8 cellular contexts compared by ENCODE assay signal in the genomic region with DNA sequence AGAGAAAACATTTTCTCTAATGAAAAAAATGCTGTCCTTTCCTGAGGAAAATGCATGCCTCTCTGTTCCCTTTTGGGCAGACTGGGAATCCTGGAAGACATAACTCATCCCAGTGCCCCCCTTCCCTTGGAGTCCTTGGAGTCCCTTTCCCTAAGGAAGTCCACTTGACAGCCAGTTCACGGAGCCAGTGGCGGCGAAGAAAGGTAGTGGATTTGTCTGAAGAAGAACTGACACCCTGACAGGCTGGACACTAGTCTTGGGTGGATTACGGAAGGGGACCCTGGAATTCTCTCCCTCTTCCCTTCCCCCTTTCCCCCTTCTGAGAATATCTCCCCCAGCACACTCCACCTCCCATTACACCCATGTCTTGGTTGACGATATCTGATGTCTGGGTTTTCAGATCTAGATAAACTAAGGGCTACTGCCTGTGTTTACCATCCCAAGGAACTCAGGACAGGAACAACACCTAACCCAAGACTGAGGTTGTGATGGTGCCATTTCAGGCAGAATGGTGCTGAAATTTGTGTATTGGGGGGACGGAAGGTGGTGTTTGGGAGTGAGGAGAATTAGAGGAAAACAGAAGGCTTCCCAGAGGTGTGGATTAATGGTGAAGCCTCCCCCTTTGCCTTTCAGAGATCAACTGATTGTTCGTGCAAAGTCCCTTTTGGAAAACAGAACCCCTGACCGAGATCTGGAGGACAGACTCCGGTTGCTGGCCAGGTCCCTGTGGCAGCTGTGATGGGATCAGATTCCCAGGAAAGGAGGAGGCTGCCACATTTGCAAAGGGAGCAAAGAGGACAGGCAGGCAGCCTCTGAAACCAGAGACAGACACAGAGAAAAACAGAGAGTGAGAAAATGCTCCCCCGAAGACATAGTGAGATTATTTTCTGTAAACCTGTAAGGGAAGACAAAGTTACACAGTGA. TPM values are rescaled to one million over a fixed set of nuclear protein-coding genes. Genes with fewer than 3 reads are reported as not detected.
DNase-seq lines count a peak whose midpoint lies in the region; ATAC-seq and TF ChIP-seq lines count a peak whose summit lies in the region.

No MANE protein-coding gene starts in this region.

- TF ChIP-seq RAD21 in IMR-90 (IDR thresholded peaks at IDR 0.05; ENCODE audit: low read length), result no peak

- H3K27me3 ChIP-seq in ACC112 (ENCODE audit: insufficient read depth, low read length) (no peaks in the 10 kb centered on the region), IMR-90 (ENCODE audit: control insufficient read depth, insufficient read depth, low read length) (no peaks in the 10 kb centered on the region), dorsolateral prefrontal cortex (no peaks in the 10 kb centered on the region)
- peaks cover 0 to 4% of the 10 kb centered on the region in 2 donors for H3K27me3 ChIP-seq in naive thymus-derived CD4-positive, alpha-beta T cell (ENCODE audit: control insufficient read depth in 2 of 2, insufficient read depth in 2 of 2, low read length in 2 of 2)

- H3K27me3 Mint-ChIP-seq in naive thymus-derived CD4-positive, alpha-beta T cell, result peaks cover 29 to 52% (median 38%) of the 10 kb centered on the region in 5 donors

- no peak overlapping the region for H3K27ac Mint-ChIP-seq in naive thymus-derived CD4-positive, alpha-beta T cell

- no peak for DNase-seq in IMR-90
- DNase-seq in dorsolateral prefrontal cortex, result no peak
- DNase-seq in naive thymus-derived CD4-positive, alpha-beta T cell, result no peak
- no peak for DNase-seq in NCI-H2107 treated with DMSO at 0.1 percent for 48 hours (lab: John Stamatoyannopoulos, UW; ENCODE audit: unreplicated experiment)
- DNase-seq in stimulated activated naive CD4-positive, alpha-beta T cell (lab: John Stamatoyannopoulos, UW), result no peak

- peak overlapping the region; percentile 91 for H3K18ac ChIP-seq in IMR-90 (ENCODE audit: low read depth, low read length)

- dilution Hi-C loops in IMR-90 (cut with HindIII; ENCODE audit: low sequenced_read_pairs, unreplicated experiment), result no loop called here

- H3K4me3 ChIP-seq in ACC112 (ENCODE audit: low read depth, low read length), result peak overlapping the region; percentile 99
- peak overlapping the region; percentile 84 for H3K4me3 ChIP-seq in IMR-90 (ENCODE audit: insufficient read depth, low read depth, low read length)
- peak overlapping the region; percentile 20 to 74 (median 57) for H3K4me3 ChIP-seq in dorsolateral prefrontal cortex
- no peak overlapping the region for H3K4me3 ChIP-seq in naive thymus-derived CD4-positive, alpha-beta T cell (ENCODE audit: low read length)

- TF ChIP-seq CTCF in IMR-90 (conservative IDR thresholded peaks at IDR 0.05; ENCODE audit: low read depth, low read length) (no peak), dorsolateral prefrontal cortex (IDR thresholded peaks at IDR 0.05 in 54 of 56, conservative IDR thresholded peaks at IDR 0.05 in 2 of 56; ENCODE audit: low read depth in 1 of 56, partially characterized antibody in 56 of 56) (no peak)

- peaks cover 0 to 15% (median 13%) of the 10 kb centered on the region in 7 donors for H3K4me1 Mint-ChIP-seq in naive thymus-derived CD4-positive, alpha-beta T cell

- peak overlapping the region in 9 of 10 donors; percentile 26 to 80 (median 63) for H3K4me3 Mint-ChIP-seq in naive thymus-derived CD4-positive, alpha-beta T cell

- peak overlapping the region; percentile 90 for H2BK5ac ChIP-seq in IMR-90 (ENCODE audit: low read depth, low read length, poor library complexity, severe bottlenecking)

- H3K9me1 ChIP-seq in IMR-90 (ENCODE audit: insufficient read depth, low read length), result peaks cover 17% of the 10 kb centered on the region

- intact Hi-C loops in IMR-90 (cut with micrococcal nuclease) (loop anchor here (1.0 kb wide), 4 partner anchors 13 to 54 kb away; no protein-coding TSS in a partner anchor), dorsolateral prefrontal cortex (cut with DNase I) (no loop called here)
- intact Hi-C loops in naive thymus-derived CD4-positive, alpha-beta T cell (cut with micrococcal nuclease), result no loop called here

- no peaks in the 10 kb centered on the region for H3K9me3 ChIP-seq in IMR-90 (ENCODE audit: control insufficient read depth, insufficient read depth, low read length)
- H3K9me3 ChIP-seq in naive thymus-derived CD4-positive, alpha-beta T cell (ENCODE audit: control insufficient read depth in 2 of 3, low read length in 3 of 3), result no peaks in the 10 kb centered on the region

- no peaks in the 10 kb centered on the region for H3K36me3 Mint-ChIP-seq in naive thymus-derived CD4-positive, alpha-beta T cell

- POLR2A ChIA-PET in IMR-90 (lab: Charles Lee; ENCODE audit: unreplicated experiment), result interaction anchor here (1.0 to 5.1 kb wide), 9 partner anchors 10 to 55 kb away, joined by 3 to 70 read pairs (median 30); no protein-coding TSS in a partner anchor
- POLR2A ChIA-PET in naive thymus-derived CD4-positive, alpha-beta T cell (lab: Charles Lee), result no interaction called here

- peak overlapping the region; percentile 99 for H3K56ac ChIP-seq in IMR-90 (ENCODE audit: extremely low read depth, insufficient read depth, low read length)

- H2BK15ac ChIP-seq in IMR-90 (ENCODE audit: low read depth, low read length), result peak overlapping the region; percentile 88

- peak overlapping the region; percentile 77 for H2BK20ac ChIP-seq in IMR-90 (ENCODE audit: low read depth, low read length)

- peak overlapping the region; percentile 100 for H3K4ac ChIP-seq in IMR-90 (ENCODE audit: low read depth, low read length)

- peak overlapping the region; percentile 100 for H3K14ac ChIP-seq in IMR-90 (replicated peaks; ENCODE audit: low read depth, low read length)

- CTCF ChIA-PET in IMR-90 (lab: Yijun Ruan, JAX), result interaction anchor here (0.9 to 4.4 kb wide), 3 partner anchors 27 to 58 kb away, joined by 3 to 36 read pairs (median 3); no protein-coding TSS in a partner anchor
- CTCF ChIA-PET in naive thymus-derived CD4-positive, alpha-beta T cell (lab: Charles Lee), result no interaction called here

- peaks cover 52% of the 10 kb centered on the region for H4K20me1 ChIP-seq in IMR-90 (ENCODE audit: insufficient read depth, low read length)

- no peak for TF ChIP-seq POLR2A in IMR-90 (IDR thresholded peaks at IDR 0.05; ENCODE audit: low read depth, low read length)
- no peak for TF ChIP-seq POLR2A in GM18505 (IDR thresholded peaks at IDR 0.05; ENCODE audit: borderline replicate concordance, extremely low read depth, insufficient read depth, insufficient read length)

- peak overlapping the region; percentile 59 for H2BK120ac ChIP-seq in IMR-90 (ENCODE audit: low read depth, low read length)

- H3K4me2 ChIP-seq in IMR-90 (ENCODE audit: low read depth, low read length), result peak overlapping the region; percentile 78

- peak overlapping the region; percentile 85 for H3K27ac ChIP-seq in ACC112 (ENCODE audit: low read depth, low read length)
- H3K27ac ChIP-seq in IMR-90 (ENCODE audit: insufficient read depth, low read length), result peak overlapping the region; percentile 96
- H3K27ac ChIP-seq in dorsolateral prefrontal cortex, result peak overlapping the region; percentile 29 to 91 (median 80)
- no peak overlapping the region for H3K27ac ChIP-seq in naive thymus-derived CD4-positive, alpha-beta T cell (ENCODE audit: low read depth, low read length)

- H3K36me3 ChIP-seq in ACC112 (ENCODE audit: insufficient read depth, low read length) (peaks cover 19% of the 10 kb centered on the region), IMR-90 (ENCODE audit: control insufficient read depth, insufficient read depth, low read length) (peaks cover 24% of the 10 kb centered on the region)
- no peaks in the 10 kb centered on the region for H3K36me3 ChIP-seq in naive thymus-derived CD4-positive, alpha-beta T cell (ENCODE audit: control insufficient read depth in 2 of 3, insufficient read depth in 3 of 3, low read length in 3 of 3)

- peaks cover 0 to 27% of the 10 kb centered on the region in 2 experiments; a peak in 2 of 4 replicates for H3K79me1 ChIP-seq in IMR-90 (ENCODE audit: low read depth in 1 of 2, low read length in 2 of 2)

- TSS peak; percentile 83 for BruUV-seq in IMR-90 (replicated peaks; lab: Mats Ljungman, UMichigan)

- 0% methylated on average over 5 of the region's 10 CpGs; no CpG with 5 or more reads in 1 of the 2 experiments for WGBS in IMR-90 (ENCODE audit: extremely low coverage in 2 of 2, insufficient read length in 1 of 2), 2 experiments

- H4K8ac ChIP-seq in IMR-90 (ENCODE audit: low read depth in 2 of 2, low read length in 2 of 2), result peak overlapping the region; percentile 19 to 79

- H4K5ac ChIP-seq in IMR-90 (ENCODE audit: low read depth, low read length), result peak overlapping the region; percentile 45

- peaks cover 45% of the 10 kb centered on the region for H3K4me1 ChIP-seq in ACC112 (ENCODE audit: control insufficient read depth, insufficient read depth, low read length, unreplicated experiment)
- H3K4me1 ChIP-seq in IMR-90 (ENCODE audit: control insufficient read depth, insufficient read depth, low read length), result peaks cover 21% of the 10 kb centered on the region
- no peaks in the 10 kb centered on the region for H3K4me1 ChIP-seq in naive thymus-derived CD4-positive, alpha-beta T cell (ENCODE audit: control insufficient read depth in 2 of 2, insufficient read depth in 2 of 2, low read length in 2 of 2)

- H3K9me3 Mint-ChIP-seq in naive thymus-derived CD4-positive, alpha-beta T cell, result peaks cover 0 to 2% (median 0%) of the 10 kb centered on the region in 11 donors

- in situ Hi-C loops in IMR-90 (cut with MboI; ENCODE audit: low sequenced_read_pairs), result no loop called here

- H2AFZ ChIP-seq in ACC112 (ENCODE audit: low read length, unreplicated experiment) (no peak overlapping the region), IMR-90 (replicated peaks; ENCODE audit: low read length, poor library complexity) (peak overlapping the region; percentile 69)

- peak overlapping the region; percentile 94 for H2AK9ac ChIP-seq in IMR-90 (replicated peaks; ENCODE audit: low read depth, low read length, poor library complexity)

- peak overlapping the region; percentile 100 for H3K23ac ChIP-seq in IMR-90 (ENCODE audit: low read depth, low read length)

- H4K91ac ChIP-seq in IMR-90 (ENCODE audit: insufficient read depth, low read depth, low read length), result peak overlapping the region; percentile 87

- peak overlapping the region; percentile 97 for H2AK5ac ChIP-seq in IMR-90 (ENCODE audit: low read depth, low read length)

- ATAC-seq in IMR-90 (ENCODE audit: low read depth), result no peak
- no peak for ATAC-seq in naive thymus-derived CD4-positive, alpha-beta T cell
- ATAC-seq in HG03565 (IDR thresholded peaks at IDR 0.05; ENCODE audit: unreplicated experiment), result no peak
- ATAC-seq in GM18505 (IDR thresholded peaks at IDR 0.05; ENCODE audit: unreplicated experiment), result no peak

- peak overlapping the region; percentile 99 for H3K9ac ChIP-seq in IMR-90 (ENCODE audit: low read depth, low read length)

- H3K79me2 ChIP-seq in ACC112 (ENCODE audit: control insufficient read depth, insufficient read depth, low read length, unreplicated experiment), result peaks cover 63% of the 10 kb centered on the region

RNA-seq across cellular contexts. Expression of gene SPARC, which starts 0.7 kb away (rescaled TPM):
- total RNA-seq in IMR-90 (2012; rRNA removed) (1,186 and 1,450 TPM in 2 replicates), dorsolateral prefrontal cortex (100 to 1,000 TPM; 118 to 878 (median 329) TPM)
- 4,692 and 5,281 TPM in 2 replicates for polyA plus RNA-seq in IMR-90 (2012; rRNA removed)
- polyA plus RNA-seq in IMR-90 (2012; cell fraction: cytosol; rRNA removed), result 1,755 and 1,772 TPM in 2 replicates
- polyA plus RNA-seq in IMR-90 (2012; cell fraction: nucleus; rRNA removed; ENCODE audit: low replicate concordance), result 949 and 1,641 TPM in 2 replicates
- 10 to 100 TPM in 1 of 5 experiments, 1 to 10 TPM in 1, under 1 TPM in 2, not detected in 1; 0.43 to 14.5 (median 1.4) TPM for total RNA-seq in naive thymus-derived CD4-positive, alpha-beta T cell
- polyA plus RNA-seq in naive thymus-derived CD4-positive, alpha-beta T cell, result under 1 TPM in 1 of 2 donors, not detected in 1; 0.30 TPM

Comparison
In these comparisons a context has a peak if more than half of its experiments do, and no peak if none do; other contexts are left out.
1. RNA of gene SPARC, which starts 0.7 kb away (total RNA-seq): 1,186 to 1,450 TPM in IMR-90 and 118 to 878 TPM in dorsolateral prefrontal cortex; 0.43 to 14.5 TPM in naive thymus-derived CD4-positive, alpha-beta T cell; every median in the first group is over 4 times any median in the second.